21 cellular contexts compared by ENCODE assay signal in genomic region chr3:160806686-160807085, GRCh38.
"Had no signal": no experiment of that assay in that cellular context is flagged by ENCODE, and none has a peak within 500 bp of the region (broad histone marks: within the 10 kb centered on the region; RNA-seq: fewer than 3 reads in every experiment).

No MANE protein-coding gene starts in this region.

- H3K36me3 Mint-ChIP-seq: memory B cell; mesothelial cell of epicardium; natural killer cell; stimulated activated naive B cell treated with anti-CD40 and anti-IgM and Interleukin-4, amounts not matched to agents 10 μg/mL and 1 μg/mL and 100 μg/mL, for 72 hours had no signal

- H3K4me3 Mint-ChIP-seq: central memory CD8-positive, alpha-beta T cell; effector memory CD8-positive, alpha-beta T cell; memory B cell; mesothelial cell of epicardium; natural killer cell; stimulated activated naive B cell treated with anti-CD40 and anti-IgM and Interleukin-4, amounts not matched to agents 10 μg/mL and 1 μg/mL and 100 μg/mL, for 72 hours had no signal

- H3K36me3 ChIP-seq: esophagus muscularis mucosa, lower lobe of right lung, pancreas, right lobe of liver, tibial nerve, upper lobe of right lung, vagina had no signal

- DNase-seq: effector memory CD8-positive, alpha-beta T cell; hypothalamus; kidney glomerular epithelial cell; lower lobe of right lung; natural killer cell; occipital lobe; pancreas; right lobe of liver; stimulated activated CD4-positive, alpha-beta T cell treated with anti-CD3 and anti-CD28 coated beads, Interleukin-2, amount 100 ng/mL, for 24 hours; stimulated activated CD4-positive, alpha-beta T cell treated with anti-CD3 and anti-CD28 coated beads, Interleukin-4, amount 100 ng/mL, for 4 hours; stimulated activated naive B cell treated with anti-CD40 and anti-IgM and Interleukin-4, amounts not matched to agents 10 μg/mL and 1 μg/mL and 100 μg/mL, for 72 hours; upper lobe of right lung had no signal

- H3K9me3 ChIP-seq: esophagus muscularis mucosa, lower lobe of right lung, pancreas, right lobe of liver, tibial nerve, upper lobe of right lung, vagina had no signal

- H3K4me3 ChIP-seq: esophagus muscularis mucosa, lower lobe of right lung, pancreas, right lobe of liver, tibial nerve, upper lobe of right lung, vagina had no signal

- ATAC-seq: effector memory CD8-positive, alpha-beta T cell; left lobe of liver; lower lobe of right lung; natural killer cell; pancreas; right lobe of liver; stimulated activated naive B cell treated with anti-CD40 and anti-IgM and Interleukin-4, amounts not matched to agents 10 μg/mL and 1 μg/mL and 100 μg/mL, for 72 hours; upper lobe of right lung had no signal

- H3K27ac ChIP-seq: epithelial cell of prostate, lower lobe of right lung, pancreas, right lobe of liver, tibial nerve, upper lobe of right lung, vagina had no signal

- H3K27me3 Mint-ChIP-seq: central memory CD8-positive, alpha-beta T cell; effector memory CD8-positive, alpha-beta T cell; memory B cell; progenitor cell of endocrine pancreas; stimulated activated naive B cell treated with anti-CD40 and anti-IgM and Interleukin-4, amounts not matched to agents 10 μg/mL and 1 μg/mL and 100 μg/mL, for 72 hours had no signal

- H3K9me3 Mint-ChIP-seq: central memory CD8-positive, alpha-beta T cell; effector memory CD8-positive, alpha-beta T cell; memory B cell; mesothelial cell of epicardium; natural killer cell; stimulated activated naive B cell treated with anti-CD40 and anti-IgM and Interleukin-4, amounts not matched to agents 10 μg/mL and 1 μg/mL and 100 μg/mL, for 72 hours had no signal

- H3K27ac Mint-ChIP-seq: effector memory CD8-positive, alpha-beta T cell; memory B cell; mesothelial cell of epicardium; progenitor cell of endocrine pancreas; stimulated activated naive B cell treated with anti-CD40 and anti-IgM and Interleukin-4, amounts not matched to agents 10 μg/mL and 1 μg/mL and 100 μg/mL, for 72 hours had no signal

- H3K27me3 ChIP-seq: esophagus muscularis mucosa, pancreas, right lobe of liver, tibial nerve, upper lobe of right lung, vagina had no signal
